In genomic region chr10:46368956-46369355, GRCh38 we compare ENCODE assay signal across 3 cellular contexts. TPM values are rescaled to one million over a fixed set of nuclear protein-coding genes. Genes with fewer than 3 reads are reported as not detected.
"Had no signal": no experiment of that assay in that cellular context is flagged by ENCODE, and none has a peak within 500 bp of the region (broad histone marks: within the 10 kb centered on the region; RNA-seq: fewer than 3 reads in every experiment).

No MANE protein-coding gene starts in this region.

RNA-seq across cellular contexts. Expression of gene ANXA8L1, which starts 6.6 kb away (rescaled TPM):
- total RNA-seq: PC-3, SJCRH30, SK-MEL-5 had no signal
